Comparison of ENCODE assay signal across 25 cellular contexts in genomic region chr4:87557348-87557747, GRCh38. TPM values are rescaled to one million over a fixed set of nuclear protein-coding genes. Genes with fewer than 3 reads are reported as not detected.
"Had no signal": no experiment of that assay in that cellular context is flagged by ENCODE, and none has a peak within 500 bp of the region (broad histone marks: within the 10 kb centered on the region; RNA-seq: fewer than 3 reads in every experiment).

No MANE protein-coding gene starts in this region.

- DNase-seq: activated CD4-positive, alpha-beta T cell treated with anti-CD3 and anti-CD28 coated beads, Interleukin-2, amount 50 U/mL, for 4 hours; activated effector memory CD4-positive, alpha-beta T cell treated with anti-CD3 and anti-CD28 coated beads, Interleukin-2, amount 50 U/mL, for 16 hours; activated naive CD4-positive, alpha-beta T cell treated with anti-CD3 and anti-CD28 coated beads, Interleukin-2, amount 50 U/mL, for 16 hours; activated T-cell treated with anti-CD3 and anti-CD28 coated beads, Interleukin-2, amount 50 U/mL, for 72 hours; adrenal gland; cerebellar nuclear complex; effector CD4-positive, alpha-beta T cell; heart left ventricle; kidney glomerular epithelial cell; left ventricle myocardium inferior; nephron progenitor cell; nucleus accumbens; posterior cingulate gyrus; spleen; stimulated activated CD4-positive, alpha-beta T cell treated with anti-CD3 and anti-CD28 coated beads, Interleukin-4, amount 100 ng/mL, for 4 hours; testis had no signal

- H3K36me3 Mint-ChIP-seq: stimulated activated memory B cell treated with anti-CD40 and anti-IgM and Interleukin-4, amounts not matched to agents 10 μg/mL and 1 μg/mL and 100 μg/mL, for 72 hours; type B pancreatic cell had no signal

- H3K27ac ChIP-seq: adrenal gland, breast epithelium, esophagus muscularis mucosa, gastroesophageal sphincter, left ventricle myocardium inferior, spleen, testis had no signal

- H3K9me3 Mint-ChIP-seq: nephron progenitor cell; stimulated activated memory B cell treated with anti-CD40 and anti-IgM and Interleukin-4, amounts not matched to agents 10 μg/mL and 1 μg/mL and 100 μg/mL, for 72 hours; type B pancreatic cell had no signal

- H3K27ac Mint-ChIP-seq: activated T-cell treated with anti-CD3 and anti-CD28 coated beads, Interleukin-2, amount 50 U/mL, for 72 hours; nephron progenitor cell; stimulated activated memory B cell treated with anti-CD40 and anti-IgM and Interleukin-4, amounts not matched to agents 10 μg/mL and 1 μg/mL and 100 μg/mL, for 72 hours; type B pancreatic cell had no signal

- H3K4me3 ChIP-seq: adrenal gland, breast epithelium, esophagus muscularis mucosa, gastroesophageal sphincter, heart left ventricle, left ventricle myocardium inferior, spleen, testis had no signal

- H3K36me3 ChIP-seq: adrenal gland, breast epithelium, esophagus muscularis mucosa, gastroesophageal sphincter, heart left ventricle, left ventricle myocardium inferior, spleen had no signal

- H3K9me3 ChIP-seq: adrenal gland, breast epithelium, esophagus muscularis mucosa, gastroesophageal sphincter, heart left ventricle, left ventricle myocardium inferior, spleen, testis had no signal

- H3K27me3 Mint-ChIP-seq: type B pancreatic cell had no signal

- H3K4me3 Mint-ChIP-seq: activated T-cell treated with anti-CD3 and anti-CD28 coated beads, Interleukin-2, amount 50 U/mL, for 72 hours; nephron progenitor cell; stimulated activated memory B cell treated with anti-CD40 and anti-IgM and Interleukin-4, amounts not matched to agents 10 μg/mL and 1 μg/mL and 100 μg/mL, for 72 hours; type B pancreatic cell had no signal

- H3K4me1 Mint-ChIP-seq: nephron progenitor cell; stimulated activated memory B cell treated with anti-CD40 and anti-IgM and Interleukin-4, amounts not matched to agents 10 μg/mL and 1 μg/mL and 100 μg/mL, for 72 hours had no signal

- H3K4me1 ChIP-seq: adrenal gland, breast epithelium, testis had no signal

- H3K27me3 ChIP-seq: adrenal gland, breast epithelium, esophagus muscularis mucosa, gastroesophageal sphincter, heart left ventricle, spleen, testis had no signal

RNA-seq across cellular contexts. Expression of gene SPARCL1, which starts 28.2 kb away (rescaled TPM):
- total RNA-seq: activated CD8-positive, alpha-beta memory T cell treated with anti-CD3 and anti-CD28 coated beads for 36 hours; activated T-cell treated with anti-CD3 and anti-CD28 coated beads, Interleukin-2, amount 50 U/mL, for 72 hours had no signal

RNA-seq across cellular contexts. Expression of gene DSPP, which starts 51.0 kb away (rescaled TPM):
- total RNA-seq: activated CD8-positive, alpha-beta memory T cell treated with anti-CD3 and anti-CD28 coated beads for 36 hours; activated T-cell treated with anti-CD3 and anti-CD28 coated beads, Interleukin-2, amount 50 U/mL, for 72 hours; adrenal gland; astrocyte; esophagus muscularis mucosa; gastroesophageal sphincter; heart left ventricle; left ventricle myocardium inferior; myocyte; renal cortical epithelial cell; spleen; testis had no signal
- polyA plus RNA-seq: adrenal gland, heart left ventricle, spleen had no signal
